Comparison of ENCODE assay signal across 1 cellular context in the genomic region with DNA sequence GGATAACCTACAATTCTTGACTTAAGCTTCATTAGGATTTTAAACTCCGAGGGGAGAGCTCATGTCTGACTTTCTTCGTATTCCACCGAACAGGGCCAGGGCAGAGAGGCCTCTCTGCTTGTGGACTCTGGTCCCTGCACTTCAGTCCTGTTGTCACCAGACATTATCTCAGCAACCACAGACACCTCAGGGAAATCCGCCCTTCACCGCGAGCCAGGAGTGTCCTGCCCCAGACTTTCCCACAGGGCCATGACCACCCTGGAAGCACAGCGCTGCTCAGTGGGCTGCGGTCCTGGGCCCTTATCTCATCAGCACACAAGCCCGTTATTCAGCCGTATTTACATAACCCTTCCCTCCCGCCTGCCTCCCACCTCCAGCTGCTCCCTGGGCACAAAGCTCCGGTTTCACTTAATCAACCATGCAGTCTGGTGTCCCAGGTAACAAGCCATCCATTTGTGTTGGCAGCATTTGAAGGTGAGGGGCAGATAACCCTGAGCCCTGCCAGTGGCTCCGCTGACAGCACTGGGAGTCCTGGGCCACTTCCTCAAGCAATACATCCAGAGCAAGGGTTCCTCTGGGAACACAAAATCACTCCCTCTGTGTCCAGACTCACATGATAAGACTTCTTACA.
A peak's percentile ranks its signal among the peaks of the same experiment; 100 is the strongest.
TF ChIP-seq lines count a peak whose summit lies in the region.

No MANE protein-coding gene starts in this region.

TF ChIP-seq in HepG2, 621 proteins besides CTCF, POLR2A, EP300 and RAD21 (continued from another document and continues in another):
- TF ChIP-seq ATF1 (CRISPR knock-in tag; IDR thresholded peaks at IDR 0.05), result no peak
- 0 out of 2 replicates have a peak, but pooled peaks have one; percentile 54 for TF ChIP-seq MIER2 (CRISPR knock-in tag; IDR thresholded peaks at IDR 0.05)
- TF ChIP-seq, protein P1, sequence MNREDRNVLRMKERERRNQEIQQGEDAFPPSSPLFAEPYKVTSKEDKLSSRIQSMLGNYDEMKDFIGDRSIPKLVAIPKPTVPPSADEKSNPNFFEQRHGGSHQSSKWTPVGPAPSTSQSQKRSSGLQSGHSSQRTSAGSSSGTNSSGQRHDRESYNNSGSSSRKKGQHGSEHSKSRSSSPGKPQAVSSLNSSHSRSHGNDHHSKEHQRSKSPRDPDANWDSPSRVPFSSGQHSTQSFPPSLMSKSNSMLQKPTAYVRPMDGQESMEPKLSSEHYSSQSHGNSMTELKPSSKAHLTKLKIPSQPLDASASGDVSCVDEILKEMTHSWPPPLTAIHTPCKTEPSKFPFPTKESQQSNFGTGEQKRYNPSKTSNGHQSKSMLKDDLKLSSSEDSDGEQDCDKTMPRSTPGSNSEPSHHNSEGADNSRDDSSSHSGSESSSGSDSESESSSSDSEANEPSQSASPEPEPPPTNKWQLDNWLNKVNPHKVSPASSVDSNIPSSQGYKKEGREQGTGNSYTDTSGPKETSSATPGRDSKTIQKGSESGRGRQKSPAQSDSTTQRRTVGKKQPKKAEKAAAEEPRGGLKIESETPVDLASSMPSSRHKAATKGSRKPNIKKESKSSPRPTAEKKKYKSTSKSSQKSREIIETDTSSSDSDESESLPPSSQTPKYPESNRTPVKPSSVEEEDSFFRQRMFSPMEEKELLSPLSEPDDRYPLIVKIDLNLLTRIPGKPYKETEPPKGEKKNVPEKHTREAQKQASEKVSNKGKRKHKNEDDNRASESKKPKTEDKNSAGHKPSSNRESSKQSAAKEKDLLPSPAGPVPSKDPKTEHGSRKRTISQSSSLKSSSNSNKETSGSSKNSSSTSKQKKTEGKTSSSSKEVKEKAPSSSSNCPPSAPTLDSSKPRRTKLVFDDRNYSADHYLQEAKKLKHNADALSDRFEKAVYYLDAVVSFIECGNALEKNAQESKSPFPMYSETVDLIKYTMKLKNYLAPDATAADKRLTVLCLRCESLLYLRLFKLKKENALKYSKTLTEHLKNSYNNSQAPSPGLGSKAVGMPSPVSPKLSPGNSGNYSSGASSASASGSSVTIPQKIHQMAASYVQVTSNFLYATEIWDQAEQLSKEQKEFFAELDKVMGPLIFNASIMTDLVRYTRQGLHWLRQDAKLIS (CRISPR knock-in tag; IDR thresholded peaks at IDR 0.05), result no peak
- no peak for TF ChIP-seq ZNF660 (CRISPR knock-in tag; IDR thresholded peaks at IDR 0.05; ENCODE audit: borderline replicate concordance, low read depth)
- no peak for TF ChIP-seq SATB2 (CRISPR knock-in tag; IDR thresholded peaks at IDR 0.05)
- TF ChIP-seq, protein P2, sequence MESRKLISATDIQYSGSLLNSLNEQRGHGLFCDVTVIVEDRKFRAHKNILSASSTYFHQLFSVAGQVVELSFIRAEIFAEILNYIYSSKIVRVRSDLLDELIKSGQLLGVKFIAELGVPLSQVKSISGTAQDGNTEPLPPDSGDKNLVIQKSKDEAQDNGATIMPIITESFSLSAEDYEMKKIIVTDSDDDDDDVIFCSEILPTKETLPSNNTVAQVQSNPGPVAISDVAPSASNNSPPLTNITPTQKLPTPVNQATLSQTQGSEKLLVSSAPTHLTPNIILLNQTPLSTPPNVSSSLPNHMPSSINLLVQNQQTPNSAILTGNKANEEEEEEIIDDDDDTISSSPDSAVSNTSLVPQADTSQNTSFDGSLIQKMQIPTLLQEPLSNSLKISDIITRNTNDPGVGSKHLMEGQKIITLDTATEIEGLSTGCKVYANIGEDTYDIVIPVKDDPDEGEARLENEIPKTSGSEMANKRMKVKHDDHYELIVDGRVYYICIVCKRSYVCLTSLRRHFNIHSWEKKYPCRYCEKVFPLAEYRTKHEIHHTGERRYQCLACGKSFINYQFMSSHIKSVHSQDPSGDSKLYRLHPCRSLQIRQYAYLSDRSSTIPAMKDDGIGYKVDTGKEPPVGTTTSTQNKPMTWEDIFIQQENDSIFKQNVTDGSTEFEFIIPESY (CRISPR knock-in tag; IDR thresholded peaks at IDR 0.05), result peak; percentile 40; the same call in 1 of the 2 replicates
- TF ChIP-seq, protein P3, sequence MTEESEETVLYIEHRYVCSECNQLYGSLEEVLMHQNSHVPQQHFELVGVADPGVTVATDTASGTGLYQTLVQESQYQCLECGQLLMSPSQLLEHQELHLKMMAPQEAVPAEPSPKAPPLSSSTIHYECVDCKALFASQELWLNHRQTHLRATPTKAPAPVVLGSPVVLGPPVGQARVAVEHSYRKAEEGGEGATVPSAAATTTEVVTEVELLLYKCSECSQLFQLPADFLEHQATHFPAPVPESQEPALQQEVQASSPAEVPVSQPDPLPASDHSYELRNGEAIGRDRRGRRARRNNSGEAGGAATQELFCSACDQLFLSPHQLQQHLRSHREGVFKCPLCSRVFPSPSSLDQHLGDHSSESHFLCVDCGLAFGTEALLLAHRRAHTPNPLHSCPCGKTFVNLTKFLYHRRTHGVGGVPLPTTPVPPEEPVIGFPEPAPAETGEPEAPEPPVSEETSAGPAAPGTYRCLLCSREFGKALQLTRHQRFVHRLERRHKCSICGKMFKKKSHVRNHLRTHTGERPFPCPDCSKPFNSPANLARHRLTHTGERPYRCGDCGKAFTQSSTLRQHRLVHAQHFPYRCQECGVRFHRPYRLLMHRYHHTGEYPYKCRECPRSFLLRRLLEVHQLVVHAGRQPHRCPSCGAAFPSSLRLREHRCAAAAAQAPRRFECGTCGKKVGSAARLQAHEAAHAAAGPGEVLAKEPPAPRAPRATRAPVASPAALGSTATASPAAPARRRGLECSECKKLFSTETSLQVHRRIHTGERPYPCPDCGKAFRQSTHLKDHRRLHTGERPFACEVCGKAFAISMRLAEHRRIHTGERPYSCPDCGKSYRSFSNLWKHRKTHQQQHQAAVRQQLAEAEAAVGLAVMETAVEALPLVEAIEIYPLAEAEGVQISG (CRISPR knock-in tag; IDR thresholded peaks at IDR 0.05), result peak; percentile 74
- TF ChIP-seq RFX1 (IDR thresholded peaks at IDR 0.05), result no peak
- TF ChIP-seq, protein P4, sequence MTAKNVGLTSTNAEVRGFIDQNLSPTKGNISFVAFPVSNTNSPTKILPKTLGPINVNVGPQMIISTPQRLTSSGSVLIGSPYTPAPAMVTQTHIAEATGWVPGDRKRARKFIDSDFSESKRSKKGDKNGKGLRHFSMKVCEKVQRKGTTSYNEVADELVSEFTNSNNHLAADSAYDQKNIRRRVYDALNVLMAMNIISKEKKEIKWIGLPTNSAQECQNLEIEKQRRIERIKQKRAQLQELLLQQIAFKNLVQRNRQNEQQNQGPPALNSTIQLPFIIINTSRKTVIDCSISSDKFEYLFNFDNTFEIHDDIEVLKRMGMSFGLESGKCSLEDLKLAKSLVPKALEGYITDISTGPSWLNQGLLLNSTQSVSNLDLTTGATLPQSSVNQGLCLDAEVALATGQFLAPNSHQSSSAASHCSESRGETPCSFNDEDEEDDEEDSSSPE (CRISPR knock-in tag; IDR thresholded peaks at IDR 0.05), result peak; percentile 70
- no peak for TF ChIP-seq ZNF30 (CRISPR knock-in tag; IDR thresholded peaks at IDR 0.05)
- peak; percentile 71; the same call in 1 of the 2 replicates for TF ChIP-seq PITX1 (CRISPR knock-in tag; IDR thresholded peaks at IDR 0.05)
- peak; percentile 78; the same call in 1 of the 2 replicates for TF ChIP-seq RCOR2 (CRISPR knock-in tag; IDR thresholded peaks at IDR 0.05)
- no peak for TF ChIP-seq RFX5 (IDR thresholded peaks at IDR 0.05; ENCODE audit: low read depth, low read length)
- no peak for TF ChIP-seq KLF6 (CRISPR knock-in tag; IDR thresholded peaks at IDR 0.05)
- TF ChIP-seq ARNTL (CRISPR knock-in tag; IDR thresholded peaks at IDR 0.05), result peak; percentile 67; the same call in 1 of the 2 replicates
- TF ChIP-seq, protein P5, sequence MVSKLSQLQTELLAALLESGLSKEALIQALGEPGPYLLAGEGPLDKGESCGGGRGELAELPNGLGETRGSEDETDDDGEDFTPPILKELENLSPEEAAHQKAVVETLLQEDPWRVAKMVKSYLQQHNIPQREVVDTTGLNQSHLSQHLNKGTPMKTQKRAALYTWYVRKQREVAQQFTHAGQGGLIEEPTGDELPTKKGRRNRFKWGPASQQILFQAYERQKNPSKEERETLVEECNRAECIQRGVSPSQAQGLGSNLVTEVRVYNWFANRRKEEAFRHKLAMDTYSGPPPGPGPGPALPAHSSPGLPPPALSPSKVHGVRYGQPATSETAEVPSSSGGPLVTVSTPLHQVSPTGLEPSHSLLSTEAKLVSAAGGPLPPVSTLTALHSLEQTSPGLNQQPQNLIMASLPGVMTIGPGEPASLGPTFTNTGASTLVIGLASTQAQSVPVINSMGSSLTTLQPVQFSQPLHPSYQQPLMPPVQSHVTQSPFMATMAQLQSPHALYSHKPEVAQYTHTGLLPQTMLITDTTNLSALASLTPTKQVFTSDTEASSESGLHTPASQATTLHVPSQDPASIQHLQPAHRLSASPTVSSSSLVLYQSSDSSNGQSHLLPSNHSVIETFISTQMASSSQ (IDR thresholded peaks at IDR 0.05; ENCODE audit: low read depth), result 0 out of 2 replicates have a peak, but pooled peaks have one; percentile 38
- TF ChIP-seq, protein P5 (CRISPR knock-in tag; IDR thresholded peaks at IDR 0.05; ENCODE audit: borderline replicate concordance), result peak; percentile 87; the same call in 1 of the 2 replicates
- TF ChIP-seq, protein P6, sequence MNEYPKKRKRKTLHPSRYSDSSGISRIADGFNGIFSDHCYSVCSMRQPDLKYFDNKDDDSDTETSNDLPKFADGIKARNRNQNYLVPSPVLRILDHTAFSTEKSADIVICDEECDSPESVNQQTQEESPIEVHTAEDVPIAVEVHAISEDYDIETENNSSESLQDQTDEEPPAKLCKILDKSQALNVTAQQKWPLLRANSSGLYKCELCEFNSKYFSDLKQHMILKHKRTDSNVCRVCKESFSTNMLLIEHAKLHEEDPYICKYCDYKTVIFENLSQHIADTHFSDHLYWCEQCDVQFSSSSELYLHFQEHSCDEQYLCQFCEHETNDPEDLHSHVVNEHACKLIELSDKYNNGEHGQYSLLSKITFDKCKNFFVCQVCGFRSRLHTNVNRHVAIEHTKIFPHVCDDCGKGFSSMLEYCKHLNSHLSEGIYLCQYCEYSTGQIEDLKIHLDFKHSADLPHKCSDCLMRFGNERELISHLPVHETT (CRISPR knock-in tag; conservative IDR thresholded peaks at IDR 0.05), result peak; percentile 68; the same call in 1 of the 2 replicates
- TF ChIP-seq ZMYM2 (CRISPR knock-in tag; IDR thresholded peaks at IDR 0.05), result peak; percentile 76; the same call in 1 of the 2 replicates
- 0 out of 2 replicates have a peak, but pooled peaks have one; percentile 17 for TF ChIP-seq NR2F2 (IDR thresholded peaks at IDR 0.05; ENCODE audit: borderline replicate concordance, low read depth)
- TF ChIP-seq, protein P7, sequence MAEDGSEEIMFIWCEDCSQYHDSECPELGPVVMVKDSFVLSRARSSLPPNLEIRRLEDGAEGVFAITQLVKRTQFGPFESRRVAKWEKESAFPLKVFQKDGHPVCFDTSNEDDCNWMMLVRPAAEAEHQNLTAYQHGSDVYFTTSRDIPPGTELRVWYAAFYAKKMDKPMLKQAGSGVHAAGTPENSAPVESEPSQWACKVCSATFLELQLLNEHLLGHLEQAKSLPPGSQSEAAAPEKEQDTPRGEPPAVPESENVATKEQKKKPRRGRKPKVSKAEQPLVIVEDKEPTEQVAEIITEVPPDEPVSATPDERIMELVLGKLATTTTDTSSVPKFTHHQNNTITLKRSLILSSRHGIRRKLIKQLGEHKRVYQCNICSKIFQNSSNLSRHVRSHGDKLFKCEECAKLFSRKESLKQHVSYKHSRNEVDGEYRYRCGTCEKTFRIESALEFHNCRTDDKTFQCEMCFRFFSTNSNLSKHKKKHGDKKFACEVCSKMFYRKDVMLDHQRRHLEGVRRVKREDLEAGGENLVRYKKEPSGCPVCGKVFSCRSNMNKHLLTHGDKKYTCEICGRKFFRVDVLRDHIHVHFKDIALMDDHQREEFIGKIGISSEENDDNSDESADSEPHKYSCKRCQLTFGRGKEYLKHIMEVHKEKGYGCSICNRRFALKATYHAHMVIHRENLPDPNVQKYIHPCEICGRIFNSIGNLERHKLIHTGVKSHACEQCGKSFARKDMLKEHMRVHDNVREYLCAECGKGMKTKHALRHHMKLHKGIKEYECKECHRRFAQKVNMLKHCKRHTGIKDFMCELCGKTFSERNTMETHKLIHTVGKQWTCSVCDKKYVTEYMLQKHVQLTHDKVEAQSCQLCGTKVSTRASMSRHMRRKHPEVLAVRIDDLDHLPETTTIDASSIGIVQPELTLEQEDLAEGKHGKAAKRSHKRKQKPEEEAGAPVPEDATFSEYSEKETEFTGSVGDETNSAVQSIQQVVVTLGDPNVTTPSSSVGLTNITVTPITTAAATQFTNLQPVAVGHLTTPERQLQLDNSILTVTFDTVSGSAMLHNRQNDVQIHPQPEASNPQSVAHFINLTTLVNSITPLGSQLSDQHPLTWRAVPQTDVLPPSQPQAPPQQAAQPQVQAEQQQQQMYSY (CRISPR knock-in tag; IDR thresholded peaks at IDR 0.05), result peak; percentile 73; the same call in 1 of the 2 replicates
- no peak for TF ChIP-seq U2AF2 (IDR thresholded peaks at IDR 0.05; ENCODE audit: low read depth, low read length)
- TF ChIP-seq, protein P8, sequence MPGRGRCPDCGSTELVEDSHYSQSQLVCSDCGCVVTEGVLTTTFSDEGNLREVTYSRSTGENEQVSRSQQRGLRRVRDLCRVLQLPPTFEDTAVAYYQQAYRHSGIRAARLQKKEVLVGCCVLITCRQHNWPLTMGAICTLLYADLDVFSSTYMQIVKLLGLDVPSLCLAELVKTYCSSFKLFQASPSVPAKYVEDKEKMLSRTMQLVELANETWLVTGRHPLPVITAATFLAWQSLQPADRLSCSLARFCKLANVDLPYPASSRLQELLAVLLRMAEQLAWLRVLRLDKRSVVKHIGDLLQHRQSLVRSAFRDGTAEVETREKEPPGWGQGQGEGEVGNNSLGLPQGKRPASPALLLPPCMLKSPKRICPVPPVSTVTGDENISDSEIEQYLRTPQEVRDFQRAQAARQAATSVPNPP (CRISPR knock-in tag; IDR thresholded peaks at IDR 0.05), result 0 out of 2 replicates have a peak, but pooled peaks have one; percentile 59
- TF ChIP-seq, protein P9, sequence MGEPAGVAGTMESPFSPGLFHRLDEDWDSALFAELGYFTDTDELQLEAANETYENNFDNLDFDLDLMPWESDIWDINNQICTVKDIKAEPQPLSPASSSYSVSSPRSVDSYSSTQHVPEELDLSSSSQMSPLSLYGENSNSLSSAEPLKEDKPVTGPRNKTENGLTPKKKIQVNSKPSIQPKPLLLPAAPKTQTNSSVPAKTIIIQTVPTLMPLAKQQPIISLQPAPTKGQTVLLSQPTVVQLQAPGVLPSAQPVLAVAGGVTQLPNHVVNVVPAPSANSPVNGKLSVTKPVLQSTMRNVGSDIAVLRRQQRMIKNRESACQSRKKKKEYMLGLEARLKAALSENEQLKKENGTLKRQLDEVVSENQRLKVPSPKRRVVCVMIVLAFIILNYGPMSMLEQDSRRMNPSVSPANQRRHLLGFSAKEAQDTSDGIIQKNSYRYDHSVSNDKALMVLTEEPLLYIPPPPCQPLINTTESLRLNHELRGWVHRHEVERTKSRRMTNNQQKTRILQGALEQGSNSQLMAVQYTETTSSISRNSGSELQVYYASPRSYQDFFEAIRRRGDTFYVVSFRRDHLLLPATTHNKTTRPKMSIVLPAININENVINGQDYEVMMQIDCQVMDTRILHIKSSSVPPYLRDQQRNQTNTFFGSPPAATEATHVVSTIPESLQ (CRISPR knock-in tag; conservative IDR thresholded peaks at IDR 0.05), result 0 out of 2 replicates have a peak, but pooled peaks have one; percentile 34
- peak; percentile 31; the same call in 1 of the 2 replicates for TF ChIP-seq ZNF12 (CRISPR knock-in tag; IDR thresholded peaks at IDR 0.05)
- peak; percentile 79; the same call in 1 of the 2 replicates for TF ChIP-seq ZNF441 (CRISPR knock-in tag; IDR thresholded peaks at IDR 0.05; ENCODE audit: borderline replicate concordance)
